ENCODE assay signal across 23 cellular contexts in the genomic region with DNA sequence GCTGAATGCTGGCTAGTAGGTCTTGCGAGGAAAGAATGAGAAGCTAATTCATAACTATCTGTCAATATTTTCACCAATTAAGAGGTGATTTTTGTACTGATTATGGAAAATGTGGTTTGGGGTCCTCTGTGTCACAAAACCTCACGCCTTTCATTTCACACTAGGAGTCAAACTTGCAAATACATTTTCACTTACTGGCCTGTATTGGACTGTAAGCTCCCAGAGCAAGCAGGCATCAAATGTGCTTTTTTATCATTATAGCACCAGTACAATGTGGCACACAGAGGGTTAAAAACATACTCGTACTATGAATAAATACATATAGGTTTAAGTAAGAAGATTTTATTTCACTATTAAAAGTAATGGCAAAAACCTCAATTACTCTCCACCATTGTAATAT. TPM values are rescaled to one million over a fixed set of nuclear protein-coding genes. Genes with fewer than 3 reads are reported as not detected.
"Had no signal": no experiment of that assay in that cellular context is flagged by ENCODE, and none has a peak within 500 bp of the region (broad histone marks: within the 10 kb centered on the region; RNA-seq: fewer than 3 reads in every experiment).

No MANE protein-coding gene starts in this region.

- H3K4me1 ChIP-seq: foreskin keratinocyte, tibial nerve had no signal

- H3K4me3 Mint-ChIP-seq: nephron progenitor cell had no signal

- H3K27me3 ChIP-seq: brain microvascular endothelial cell, foreskin keratinocyte, tibial nerve had no signal

- H3K9me3 ChIP-seq: tibial nerve had no signal

- H3K27ac Mint-ChIP-seq: activated T-helper 2 cell treated with anti-CD3 and anti-CD28 coated beads, Interferon-gamma antibody, Interleukin-2, Interleukin-4, amounts not matched to agents 10 μg/mL and 5 μg/mL and 100 μg/mL, durations not matched to agents 14 hours and 24 hours and 36 hours; nephron progenitor cell had no signal

- H3K36me3 ChIP-seq: brain microvascular endothelial cell, tibial nerve had no signal

- H3K27ac ChIP-seq: brain microvascular endothelial cell, foreskin keratinocyte, tibial nerve, VCaP had no signal

- H3K4me3 ChIP-seq: lung, tibial nerve had no signal

- ATAC-seq: foreskin keratinocyte, left colon had no signal

- FAIRE-seq: urothelium cell line had no signal

- H3K9me3 Mint-ChIP-seq: activated T-helper 2 cell treated with anti-CD3 and anti-CD28 coated beads, Interferon-gamma antibody, Interleukin-2, Interleukin-4, amounts not matched to agents 10 μg/mL and 5 μg/mL and 100 μg/mL, durations not matched to agents 14 hours and 24 hours and 36 hours; nephron progenitor cell had no signal

- DNase-seq: activated CD4-positive, alpha-beta T cell treated with anti-CD3 and anti-CD28 coated beads, Interleukin-2, amount 50 U/mL, for 4 hours; activated CD4-positive, CD25-positive, alpha-beta regulatory T cell treated with anti-CD3 and anti-CD28 coated beads, Interleukin-2, amount 50 U/mL, for 72 hours; activated naive CD4-positive, alpha-beta T cell treated with Interleukin-2 at 50 U/mL for 16 hours; activated T-cell treated with anti-CD3 and anti-CD28 coated beads, Interleukin-2, amount 50 U/mL, for 1 hour; aorta; brain microvascular endothelial cell; central memory CD4-positive, alpha-beta T cell; foreskin keratinocyte; hippocampal formation; left colon; nephron progenitor cell; nucleus accumbens; stimulated activated CD4-positive, alpha-beta T cell treated with anti-CD3 and anti-CD28 coated beads, Interleukin-12 subunit alpha, Interleukin-12 subunit beta, amount 100 ng/mL, for 4 hours; stimulated activated CD4-positive, alpha-beta T cell treated with anti-CD3 and anti-CD28 coated beads, Interleukin-1b, Interleukin-23, amount 100 ng/mL, for 48 hours; stimulated activated CD8-positive, alpha-beta memory T cell treated with anti-CD3 and anti-CD28 coated beads, Interleukin-4, amount 100 ng/mL, for 48 hours; substantia nigra had no signal

RNA-seq across cellular contexts. Expression of a gene that starts 56.8 kb away (rescaled TPM):
- total RNA-seq: epithelial cell of proximal tubule, fibroblast of lung, foreskin keratinocyte had no signal
- polyA plus RNA-seq: fibroblast of lung, foreskin keratinocyte had no signal
